Comparison of ENCODE assay signal across 28 cellular contexts in genomic region chr2:13109516-13109915, GRCh38.
"Had no signal": no experiment of that assay in that cellular context is flagged by ENCODE, and none has a peak within 500 bp of the region (broad histone marks: within the 10 kb centered on the region; RNA-seq: fewer than 3 reads in every experiment).

No MANE protein-coding gene starts in this region.

- ATAC-seq: activated CD4-positive, CD25-positive, alpha-beta regulatory T cell treated with anti-CD3 and anti-CD28 coated beads, Interleukin-2, amount 50 U/mL, for 24 hours; activated CD8-positive, alpha-beta T cell treated with anti-CD3 and anti-CD28 coated beads for 36 hours; activated T-cell treated with anti-CD3 and anti-CD28 coated beads, Interleukin-2, amount 50 U/mL, for 4 hours; activated T-helper 17 cell treated with anti-CD3 and anti-CD28 coated beads, Interleukin-2, amount 50 U/mL, for 72 hours; body of pancreas; gastrocnemius medialis; T-helper 17 cell had no signal

- H3K9me3 ChIP-seq: body of pancreas, gastrocnemius medialis, heart left ventricle had no signal

- H3K27me3 ChIP-seq: body of pancreas, gastrocnemius medialis, heart left ventricle had no signal

- DNase-seq: activated B cell treated with CpG ODN at 0.5 μM for 24 hours; activated CD4-positive, alpha-beta T cell treated with anti-CD3 and anti-CD28 coated beads for 48 hours; activated CD4-positive, alpha-beta T cell treated with anti-CD3 and anti-CD28 coated beads, Interleukin-2, amount 50 U/mL, for 1 hour; activated CD4-positive, alpha-beta T cell treated with anti-CD3 and anti-CD28 coated beads, Interleukin-2, amount 50 U/mL, for 48 hours; activated CD8-positive, alpha-beta memory T cell treated with anti-CD3 and anti-CD28 coated beads for 24 hours; activated CD8-positive, alpha-beta T cell treated with anti-CD3 and anti-CD28 coated beads for 36 hours; activated effector memory CD4-positive, alpha-beta T cell treated with Interleukin-2 at 50 U/mL for 16 hours; activated gamma-delta T cell treated with Interleukin-2 at 50 U/mL for 16 hours; activated naive CD4-positive, alpha-beta T cell treated with anti-CD3 and anti-CD28 coated beads, Interleukin-2, amount 50 U/mL, for 16 hours; activated naive CD4-positive, alpha-beta T cell treated with Interleukin-2 at 50 U/mL for 16 hours; activated T-cell treated with anti-CD3 and anti-CD28 coated beads, Interleukin-2, amount 50 U/mL, for 4 hours; amniotic stem cell; aorta; body of pancreas; dorsolateral prefrontal cortex; effector memory CD4-positive, alpha-beta T cell; endodermal cell; foreskin fibroblast; gastrocnemius medialis; glutamatergic neuron; T-helper 1 cell; T-helper 17 cell; T1000; WERI-Rb-1 had no signal

- H3K27ac ChIP-seq: body of pancreas, coronary artery, dorsolateral prefrontal cortex, gastrocnemius medialis, heart left ventricle, WERI-Rb-1 had no signal

- H3K36me3 ChIP-seq: gastrocnemius medialis, heart left ventricle, WERI-Rb-1 had no signal

- H3K4me3 ChIP-seq: body of pancreas, coronary artery, dorsolateral prefrontal cortex, gastrocnemius medialis, heart left ventricle had no signal

- H3K4me1 ChIP-seq: gastrocnemius medialis had no signal
